ENCODE assay signal across 9 cellular contexts in genomic region chr2:231615058-231615671, GRCh38. TPM values are rescaled to one million over a fixed set of nuclear protein-coding genes. Genes with fewer than 3 reads are reported as not detected.
DNase-seq lines count a peak whose midpoint lies in the region; ATAC-seq and TF ChIP-seq lines count a peak whose summit lies in the region.
"Had no signal": no experiment of that assay in that cellular context is flagged by ENCODE, and none has a peak within 500 bp of the region (broad histone marks: within the 10 kb centered on the region; RNA-seq: fewer than 3 reads in every experiment).

No MANE protein-coding gene starts in this region.

- CTCF ChIA-PET in activated CD8-positive, alpha-beta T cell treated with anti-CD3 and anti-CD28 coated beads, Interleukin-2, amount 10 ng/mL, durations not matched to agents 7 days and 5 days (lab: Charles Lee), result interaction anchor here (0.9 to 12.5 kb wide), 6 partner anchors 12 to 99 kb away, joined by 3 to 445 read pairs (median 18); no protein-coding TSS in a partner anchor

- H3K27me3 Mint-ChIP-seq in activated CD8-positive, alpha-beta T cell treated with anti-CD3 and anti-CD28 coated beads, Interleukin-2, amount 10 ng/mL, durations not matched to agents 7 days and 5 days (ENCODE audit: low read depth), result no peaks in the 10 kb centered on the region

- no peaks in the 10 kb centered on the region for H3K27me3 ChIP-seq in right atrium auricular region

- peak overlapping the region; percentile 97 to 99 for H3K27ac ChIP-seq in right atrium auricular region
- H3K27ac ChIP-seq in skin epidermis, result peak overlapping the region; percentile 77 to 99 (median 96)

- H3K4me1 Mint-ChIP-seq in activated CD8-positive, alpha-beta T cell treated with anti-CD3 and anti-CD28 coated beads, Interleukin-2, amount 10 ng/mL, durations not matched to agents 7 days and 5 days (ENCODE audit: low read depth), result peaks cover 58% of the 10 kb centered on the region

- DNase-seq in GM20000 (ENCODE audit: low spot score), result peak; percentile 49
- no peak for DNase-seq in activated CD8-positive, alpha-beta T cell treated with anti-CD3 and anti-CD28 coated beads, Interleukin-2, amount 10 ng/mL, durations not matched to agents 7 days and 5 days
- no peak for DNase-seq in right atrium auricular region (ENCODE audit: low spot score)
- DNase-seq in NCI-H510A treated with DMSO at 0.1 percent for 48 hours (lab: John Stamatoyannopoulos, UW), result no peak
- DNase-seq in SKM-1 (lab: John Stamatoyannopoulos, UW; ENCODE audit: unreplicated experiment), result no peak

- POLR2A ChIA-PET in activated CD8-positive, alpha-beta T cell treated with anti-CD3 and anti-CD28 coated beads, Interleukin-2, amount 10 ng/mL, durations not matched to agents 7 days and 5 days (lab: Charles Lee), result interaction anchor here (1.9 to 6.3 kb wide), 5 partner anchors 8 to 99 kb away, joined by 7 to 129 read pairs (median 75); partner anchors contain the start of gene PTMA

- H3K4me3 ChIP-seq in right atrium auricular region (peak overlapping the region; percentile 32 to 52), skin epidermis (peak overlapping the region; percentile 26 to 48 (median 39))

- H3K36me3 ChIP-seq in right atrium auricular region, result no peaks in the 10 kb centered on the region

- peak overlapping the region; percentile 96 for H3K27ac Mint-ChIP-seq in activated CD8-positive, alpha-beta T cell treated with anti-CD3 and anti-CD28 coated beads, Interleukin-2, amount 10 ng/mL, durations not matched to agents 7 days and 5 days

- no peaks in the 10 kb centered on the region for H3K9me3 Mint-ChIP-seq in activated CD8-positive, alpha-beta T cell treated with anti-CD3 and anti-CD28 coated beads, Interleukin-2, amount 10 ng/mL, durations not matched to agents 7 days and 5 days (ENCODE audit: insufficient read depth)

- peaks cover 0 to 46% of the 10 kb centered on the region in 2 donors for H3K4me1 ChIP-seq in right atrium auricular region

- no peak for TF ChIP-seq CTCF in GM20000 (IDR thresholded peaks at IDR 0.05; ENCODE audit: extremely low read depth, missing control alignments)
- no peak for TF ChIP-seq CTCF in right atrium auricular region (IDR thresholded peaks at IDR 0.05)

- no peak for ATAC-seq in activated CD8-positive, alpha-beta T cell treated with anti-CD3 and anti-CD28 coated beads, Interleukin-2, amount 10 ng/mL, durations not matched to agents 7 days and 5 days
- ATAC-seq in GM18520 (IDR thresholded peaks at IDR 0.05; ENCODE audit: unreplicated experiment) (no peak), HG03442 (IDR thresholded peaks at IDR 0.05; ENCODE audit: unreplicated experiment) (no peak)

- no peaks in the 10 kb centered on the region for H3K36me3 Mint-ChIP-seq in activated CD8-positive, alpha-beta T cell treated with anti-CD3 and anti-CD28 coated beads, Interleukin-2, amount 10 ng/mL, durations not matched to agents 7 days and 5 days (ENCODE audit: low read depth)

- H3K4me3 Mint-ChIP-seq in activated CD8-positive, alpha-beta T cell treated with anti-CD3 and anti-CD28 coated beads, Interleukin-2, amount 10 ng/mL, durations not matched to agents 7 days and 5 days, result peak overlapping the region; percentile 81

- H3K9me3 ChIP-seq in right atrium auricular region, result no peaks in the 10 kb centered on the region

RNA-seq across cellular contexts. Expression of gene TEX44, which starts 22.5 kb away (rescaled TPM):
- not detected for total RNA-seq in activated CD8-positive, alpha-beta T cell treated with anti-CD3 and anti-CD28 coated beads, Interleukin-2, amount 10 ng/mL, durations not matched to agents 7 days and 5 days
- total RNA-seq in right atrium auricular region, result not detected
- total RNA-seq: pulmonary artery endothelial cell had no signal
